Comparison of ENCODE assay signal across 10 cellular contexts in genomic region chrX:118751950-118752783, GRCh38. TPM values are rescaled to one million over a fixed set of nuclear protein-coding genes. Genes with fewer than 3 reads are reported as not detected.
DNase-seq lines count a peak whose midpoint lies in the region; ATAC-seq and TF ChIP-seq lines count a peak whose summit lies in the region.
"Had no signal": no experiment of that assay in that cellular context is flagged by ENCODE, and none has a peak within 500 bp of the region (broad histone marks: within the 10 kb centered on the region; RNA-seq: fewer than 3 reads in every experiment).

No MANE protein-coding gene starts in this region.

- peaks cover 6 to 11% of the 10 kb centered on the region in 2 donors for H3K27me3 Mint-ChIP-seq in natural killer cell (ENCODE audit: low read depth in 2 of 2)
- H3K27me3 Mint-ChIP-seq in osteocyte (ENCODE audit: unreplicated experiment): no peaks in the 10 kb centered on the region
- no peaks in the 10 kb centered on the region for H3K27me3 Mint-ChIP-seq in H9 (ENCODE audit: low read depth)
- H3K27me3 Mint-ChIP-seq in immature natural killer cell (ENCODE audit: low read depth in 3 of 3): peaks cover 0 to 2% (median 0%) of the 10 kb centered on the region in 3 donors

- H3K4me1 Mint-ChIP-seq in natural killer cell: peaks cover 0 to 7% of the 10 kb centered on the region in 2 donors
- peaks cover 5% of the 10 kb centered on the region for H3K4me1 Mint-ChIP-seq in osteocyte (ENCODE audit: unreplicated experiment)
- no peaks in the 10 kb centered on the region for H3K4me1 Mint-ChIP-seq in H9
- peaks cover 3 to 7% of the 10 kb centered on the region in 2 donors for H3K4me1 Mint-ChIP-seq in immature natural killer cell

- TF ChIP-seq CTCF in natural killer cell (IDR thresholded peaks at IDR 0.05) (no peak), osteocyte (IDR thresholded peaks at IDR 0.05) (no peak), H9 (conservative IDR thresholded peaks at IDR 0.05) (no peak)

- H3K23me2 ChIP-seq in H9 (ENCODE audit: insufficient read length, low read depth, low read length, poor library complexity, severe bottlenecking): no peaks in the 10 kb centered on the region

- H3K14ac ChIP-seq in H9 (ENCODE audit: insufficient read depth, low read length): no peak overlapping the region

- H3K4ac ChIP-seq in H9 (ENCODE audit: low read depth, low read length): no peak overlapping the region

- no peak overlapping the region for H2BK5ac ChIP-seq in H9 (ENCODE audit: insufficient read length, low read length)

- no peak overlapping the region for H3K4me3 Mint-ChIP-seq in natural killer cell
- H3K4me3 Mint-ChIP-seq in osteocyte (ENCODE audit: unreplicated experiment): no peak overlapping the region
- no peak overlapping the region for H3K4me3 Mint-ChIP-seq in H9
- peak overlapping the region in 1 of 5 donors; percentile 44 for H3K4me3 Mint-ChIP-seq in immature natural killer cell

- H3K18ac ChIP-seq in H9 (ENCODE audit: insufficient read length, low read depth, low read length): no peak overlapping the region

- no peaks in the 10 kb centered on the region for H3K9me3 Mint-ChIP-seq in natural killer cell
- H3K9me3 Mint-ChIP-seq in osteocyte (ENCODE audit: unreplicated experiment): peaks cover 3% of the 10 kb centered on the region
- H3K9me3 Mint-ChIP-seq in H9: peaks cover 2 to 59% of the 10 kb centered on the region in 2 experiments
- H3K9me3 Mint-ChIP-seq in immature natural killer cell: no peaks in the 10 kb centered on the region

- no peaks in the 10 kb centered on the region for H4K20me1 ChIP-seq in H9 (ENCODE audit: control insufficient read depth, insufficient read depth, insufficient read length)

- H3K36me3 Mint-ChIP-seq in natural killer cell (no peaks in the 10 kb centered on the region), osteocyte (ENCODE audit: unreplicated experiment) (peaks cover 12% of the 10 kb centered on the region), H9 (ENCODE audit: insufficient read depth in 1 of 3, low read depth in 3 of 3) (peaks cover 0 to 12% (median 2%) of the 10 kb centered on the region in 3 experiments; a peak in 2 of 7 replicates), immature natural killer cell (no peaks in the 10 kb centered on the region)

- no peaks in the 10 kb centered on the region for H3K79me1 ChIP-seq in H9 (ENCODE audit: insufficient read depth, low read depth, low read length, poor library complexity, severe bottlenecking)

- no peak overlapping the region for H3K23ac ChIP-seq in H9 (ENCODE audit: insufficient read length, low read depth, low read length)

- no peak overlapping the region for H4K8ac ChIP-seq in H9 (replicated peaks; ENCODE audit: insufficient read length, low read depth, low read length)

- H3K9me3 ChIP-seq in H9 (ENCODE audit: control insufficient read depth, low read depth, low read length): peaks cover 19% of the 10 kb centered on the region
- H3K9me3 ChIP-seq: right atrium auricular region had no signal

- ATAC-seq in GM19035 (IDR thresholded peaks at IDR 0.05; ENCODE audit: unreplicated experiment): peak; percentile 88
- peak; percentile 80 for ATAC-seq in HG02763 (IDR thresholded peaks at IDR 0.05; ENCODE audit: unreplicated experiment)
- ATAC-seq in natural killer cell: peak; percentile 37 to 69 (median 54)

- H3K27ac ChIP-seq in H9 (ENCODE audit: insufficient read length, low read depth, low read length): no peak overlapping the region
- H3K27ac ChIP-seq: right atrium auricular region, WERI-Rb-1 had no signal

- H3K4me1 ChIP-seq in H9 (ENCODE audit: insufficient read depth, low read length): no peaks in the 10 kb centered on the region
- H3K4me1 ChIP-seq: right atrium auricular region had no signal

- H3K4me2 ChIP-seq in H9 (ENCODE audit: insufficient read depth, insufficient read length, low read length): no peak overlapping the region

- no peaks in the 10 kb centered on the region for H3K79me2 ChIP-seq in H9 (ENCODE audit: insufficient read depth, low read length)

- H2BK15ac ChIP-seq in H9 (ENCODE audit: low read depth, low read length): no peak overlapping the region

- H3K27me3 ChIP-seq in H9 (ENCODE audit: insufficient read depth, low read length): no peaks in the 10 kb centered on the region
- H3K27me3 ChIP-seq: right atrium auricular region had no signal

- H3K56ac ChIP-seq in H9 (ENCODE audit: insufficient read length, low read depth, low read length): no peak overlapping the region

- no peak overlapping the region for H4K5ac ChIP-seq in H9 (ENCODE audit: insufficient read length, low read depth, low read length)

- no peak overlapping the region for H2BK12ac ChIP-seq in H9 (ENCODE audit: insufficient read length, low read depth, low read length)

- H3K27ac Mint-ChIP-seq in natural killer cell: no peak overlapping the region
- H3K27ac Mint-ChIP-seq in osteocyte (ENCODE audit: unreplicated experiment): no peak overlapping the region
- H3K27ac Mint-ChIP-seq in H9: no peak overlapping the region
- peak overlapping the region in 1 of 6 donors; percentile 18 for H3K27ac Mint-ChIP-seq in immature natural killer cell

- no peak overlapping the region for H2BK20ac ChIP-seq in H9 (ENCODE audit: low read depth, low read length, poor library complexity, severe bottlenecking)

- H3T11ph ChIP-seq in H9 (ENCODE audit: low read length): no peak overlapping the region

- no CpG with 5 or more reads among the region's 9 CpGs for WGBS in H9 (ENCODE audit: extremely low coverage, insufficient read length, low lambda C conversion rate)

- H2AK5ac ChIP-seq in H9 (ENCODE audit: insufficient read length, low read length): no peak overlapping the region

- H2BK120ac ChIP-seq in H9 (ENCODE audit: low read depth, low read length, poor library complexity, severe bottlenecking): no peak overlapping the region

- DNase-seq in Kasumi-1 (lab: John Stamatoyannopoulos, UW) (peak; percentile 38 to 60), natural killer cell (no peak), osteocyte (ENCODE audit: extremely low spot score, unreplicated experiment) (no peak), H9 (no peak), immature natural killer cell (no peak)
- DNase-seq in activated T-cell treated with anti-CD3 and anti-CD28 coated beads, Interleukin-2, amount 50 U/mL, for 1 hour: no peak
- DNase-seq: WERI-Rb-1 had no signal

- H4K91ac ChIP-seq in H9 (ENCODE audit: insufficient read length, low read depth, low read length): no peak overlapping the region

- no peak overlapping the region for H2AFZ ChIP-seq in H9 (ENCODE audit: low read length)

- no peak overlapping the region for H3K9ac ChIP-seq in H9 (ENCODE audit: extremely low read depth, insufficient read length, low read length)

- intact Hi-C loops in natural killer cell (cut with micrococcal nuclease): no loop called here

RNA-seq across cellular contexts. Expression of gene IL13RA1, which starts 24.8 kb away (rescaled TPM):
- total RNA-seq in natural killer cell (1 to 10 TPM; 1.5 to 3.3 (median 2.4) TPM), osteocyte (78.7 and 79.4 TPM in 2 replicates), H9 (2021) (13.4 and 14.4 TPM in 2 replicates)
- 1 to 10 TPM in 2 of 3 donors, under 1 TPM in 1; 0.96 to 4.2 (median 3.7) TPM for polyA plus RNA-seq in immature natural killer cell

Comparison
In these comparisons a context has a peak if more than half of its experiments do, and no peak if none do; other contexts are left out.
1. DNase-seq: peak in Kasumi-1 (2 of 2); none in natural killer cell (single experiment), osteocyte (single experiment), H9 (single experiment), immature natural killer cell (0 of 3) and activated T-cell treated with anti-CD3 and anti-CD28 coated beads, Interleukin-2, amount 50 U/mL, for 1 hour (single experiment).
2. Peak in every context shown above with its lines, with median percentiles within 50 percentile points of each other: ATAC-seq.